In the genomic region with DNA sequence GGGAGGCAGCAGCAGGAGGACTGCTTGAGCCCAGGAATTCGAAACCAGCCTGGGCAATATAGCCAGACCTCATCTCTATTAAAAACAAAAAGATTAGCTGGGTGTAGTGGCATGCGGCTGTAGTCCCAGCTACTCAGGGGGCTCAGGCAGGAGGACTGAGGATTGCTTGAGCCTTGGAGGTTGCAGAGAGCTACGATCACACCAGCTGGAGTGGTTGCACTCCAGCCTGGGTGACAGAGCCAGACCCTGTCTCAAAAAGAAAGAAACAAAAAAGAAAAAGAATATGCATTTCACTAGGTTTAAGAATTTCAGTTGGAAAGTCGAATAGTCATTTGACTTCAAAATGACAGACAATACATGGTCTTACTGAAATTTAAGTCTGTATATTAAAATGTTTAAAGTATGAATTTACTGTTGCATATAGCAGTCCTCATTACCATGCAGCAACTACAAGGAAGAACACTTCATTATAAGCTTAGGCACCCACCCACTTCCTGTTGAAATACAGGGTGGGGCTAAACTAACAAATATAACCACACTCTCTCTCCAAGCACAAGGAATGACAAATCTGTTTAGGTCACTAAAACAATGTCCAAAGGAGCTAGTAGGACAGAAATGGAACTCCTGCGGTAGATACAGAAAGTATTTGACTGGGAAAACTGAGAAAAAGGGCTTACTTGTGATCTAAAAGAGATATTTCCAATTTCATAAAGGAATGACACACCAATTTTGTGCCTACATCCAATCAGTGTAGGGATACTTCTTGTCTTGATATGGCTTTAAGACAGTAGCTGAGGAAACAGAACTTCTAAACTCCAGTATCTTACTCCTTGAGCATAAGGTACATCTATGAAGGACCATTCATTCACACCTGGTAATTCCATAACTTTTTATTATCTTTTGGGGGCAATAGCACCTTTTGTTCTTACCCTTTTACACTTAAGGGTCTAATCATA, we compare ENCODE assay signal across 8 cellular contexts. TPM values are rescaled to one million over a fixed set of nuclear protein-coding genes. Genes with fewer than 3 reads are reported as not detected.
DNase-seq lines count a peak whose midpoint lies in the region; ATAC-seq and TF ChIP-seq lines count a peak whose summit lies in the region.
"Had no signal": no experiment of that assay in that cellular context is flagged by ENCODE, and none has a peak within 500 bp of the region (broad histone marks: within the 10 kb centered on the region; RNA-seq: fewer than 3 reads in every experiment).

No MANE protein-coding gene starts in this region.

- H3K4me3 ChIP-seq in GM12865 (ENCODE audit: low read depth, low read length) (peak overlapping the region; percentile 19; the same call in 1 of the 2 replicates), breast epithelium (no peak overlapping the region), lower lobe of right lung (peak overlapping the region; percentile 19)

- H3K27me3 Mint-ChIP-seq in type B pancreatic cell, result no peaks in the 10 kb centered on the region

- TF ChIP-seq CTCF in GM12865 (IDR thresholded peaks at IDR 0.05; ENCODE audit: insufficient read depth, low read depth, low read length, missing control alignments) (no peak), breast epithelium (IDR thresholded peaks at IDR 0.05) (no peak), lower lobe of right lung (IDR thresholded peaks at IDR 0.05) (no peak), type B pancreatic cell (conservative IDR thresholded peaks at IDR 0.05) (no peak)

- H3K4me1 ChIP-seq in breast epithelium (peaks cover 16 to 25% of the 10 kb centered on the region in 2 donors), lower lobe of right lung (peaks cover 79% of the 10 kb centered on the region)

- H3K36me3 ChIP-seq in breast epithelium (no peaks in the 10 kb centered on the region), lower lobe of right lung (peaks cover 7% of the 10 kb centered on the region)

- H3K27ac Mint-ChIP-seq in type B pancreatic cell, result peak overlapping the region; percentile 88

- peaks cover 46% of the 10 kb centered on the region for H3K4me1 Mint-ChIP-seq in type B pancreatic cell (ENCODE audit: unreplicated experiment)

- H3K27me3 ChIP-seq in breast epithelium (no peaks in the 10 kb centered on the region), lower lobe of right lung (ENCODE audit: low read depth) (no peaks in the 10 kb centered on the region)

- ATAC-seq in lower lobe of right lung, result peak; percentile 94
- no peak for ATAC-seq in GM18520 (IDR thresholded peaks at IDR 0.05; ENCODE audit: unreplicated experiment)

- H3K9me3 ChIP-seq in breast epithelium (no peaks in the 10 kb centered on the region), lower lobe of right lung (no peaks in the 10 kb centered on the region)

- H3K4me3 Mint-ChIP-seq in type B pancreatic cell, result peak overlapping the region; percentile 63

- peak; percentile 57 for DNase-seq in GM12865 (ENCODE audit: low read depth)
- peak; percentile 47 for DNase-seq in NCI-H748 (lab: John Stamatoyannopoulos, UW; ENCODE audit: unreplicated experiment)
- DNase-seq in breast epithelium (ENCODE audit: low spot score in 2 of 2), result no peak
- DNase-seq in lower lobe of right lung, result no peak
- no peak for DNase-seq in type B pancreatic cell (ENCODE audit: extremely low spot score, unreplicated experiment)
- no peak for DNase-seq in mesenteric fat pad (ENCODE audit: low spot score)

- H3K36me3 Mint-ChIP-seq in type B pancreatic cell, result peaks cover 13% of the 10 kb centered on the region

- H3K27ac ChIP-seq in breast epithelium (peak overlapping the region; percentile 66 to 76), lower lobe of right lung (peak overlapping the region; percentile 82)

- H3K9me3 Mint-ChIP-seq in type B pancreatic cell, result no peaks in the 10 kb centered on the region

- TF ChIP-seq POLR2A in breast epithelium (IDR thresholded peaks at IDR 0.05), result no peak

- intact Hi-C loops in breast epithelium (cut with DNase I; ENCODE audit: low total_unique reads), result no loop called here
- intact Hi-C loops in lower lobe of right lung (cut with DNase I), result no loop called here

RNA-seq across cellular contexts. Expression of a gene that starts 44.1 kb away (rescaled TPM):
- total RNA-seq in breast epithelium (under 1 TPM in 2 of 3 donors, not detected in 1; 0.16 to 0.66 TPM), lower lobe of right lung (0.18 TPM), type B pancreatic cell (ENCODE audit: low replicate concordance) (1.3 and 1.9 TPM in 2 replicates), mesenteric fat pad (0.51 TPM)

RNA-seq across cellular contexts. Expression of a gene that starts 53.3 kb away (rescaled TPM):
- total RNA-seq in breast epithelium (1 to 10 TPM in 1 of 3 donors, under 1 TPM in 1, not detected in 1; 0.66 to 5.3 TPM), lower lobe of right lung (6.8 TPM), type B pancreatic cell (ENCODE audit: low replicate concordance) (0.41 and 0.76 TPM in 2 replicates), mesenteric fat pad (not detected)
- total RNA-seq: activated CD8-positive, alpha-beta memory T cell treated with anti-CD3 and anti-CD28 coated beads for 36 hours had no signal

RNA-seq across cellular contexts. Expression of a gene that starts 53.5 kb away (rescaled TPM):
- 10 to 100 TPM; 41.6 to 93.5 (median 43.2) TPM for total RNA-seq in breast epithelium
- total RNA-seq in lower lobe of right lung, result 159 TPM
- total RNA-seq in type B pancreatic cell (ENCODE audit: low replicate concordance), result 113 and 123 TPM in 2 replicates
- 156 TPM for total RNA-seq in mesenteric fat pad

Comparison
In these comparisons a context has a peak if more than half of its experiments do, and no peak if none do; other contexts are left out.
1. DNase-seq: peak in GM12865 (single experiment) and NCI-H748 (single experiment); none in breast epithelium (0 of 2), lower lobe of right lung (single experiment), type B pancreatic cell (single experiment) and mesenteric fat pad (single experiment).
2. H3K4me3 ChIP-seq: peak in GM12865 (single experiment) and lower lobe of right lung (single experiment); none in breast epithelium (0 of 3).